8 cellular contexts compared by ENCODE assay signal in genomic region chr11:10659339-10660216, GRCh38. TPM values are rescaled to one million over a fixed set of nuclear protein-coding genes. Genes with fewer than 3 reads are reported as not detected.
DNase-seq lines count a peak whose midpoint lies in the region; ATAC-seq and TF ChIP-seq lines count a peak whose summit lies in the region.

No MANE protein-coding gene starts in this region.

- no peaks in the 10 kb centered on the region for H3K27me3 Mint-ChIP-seq in activated naive CD8-positive, alpha-beta T cell
- H3K27me3 Mint-ChIP-seq in activated naive CD8-positive, alpha-beta T cell treated with anti-CD3 and anti-CD28 coated beads for 36 hours: no peaks in the 10 kb centered on the region

- no peak for DNase-seq in activated naive CD8-positive, alpha-beta T cell treated with anti-CD3 and anti-CD28 coated beads for 36 hours
- DNase-seq in amniotic epithelial cell (ENCODE audit: low read depth) (peak; percentile 89), left lung (peak in 1 of 2 donors; percentile 73), tibial artery (peak; percentile 83 to 85)

- H3K9me3 Mint-ChIP-seq in activated naive CD8-positive, alpha-beta T cell (ENCODE audit: low read depth): no peaks in the 10 kb centered on the region
- H3K9me3 Mint-ChIP-seq in activated naive CD8-positive, alpha-beta T cell treated with anti-CD3 and anti-CD28 coated beads for 36 hours: no peaks in the 10 kb centered on the region

- H3K36me3 Mint-ChIP-seq in activated naive CD8-positive, alpha-beta T cell: no peaks in the 10 kb centered on the region
- no peaks in the 10 kb centered on the region for H3K36me3 Mint-ChIP-seq in activated naive CD8-positive, alpha-beta T cell treated with anti-CD3 and anti-CD28 coated beads for 36 hours

- peaks cover 60 to 68% of the 10 kb centered on the region in 2 donors for H3K4me1 ChIP-seq in left lung
- H3K4me1 ChIP-seq in tibial artery: peaks cover 9 to 100% (median 93%) of the 10 kb centered on the region in 4 donors

- no peak overlapping the region for H3K4me3 Mint-ChIP-seq in activated naive CD8-positive, alpha-beta T cell
- no peak overlapping the region for H3K4me3 Mint-ChIP-seq in activated naive CD8-positive, alpha-beta T cell treated with anti-CD3 and anti-CD28 coated beads for 36 hours

- intact Hi-C loops in left lung (cut with DNase I) (loop anchor here in 1 of 2 donors (10.0 kb wide), 2 partner anchors 75 to 135 kb away; no protein-coding TSS in a partner anchor), tibial artery (cut with DNase I; ENCODE audit: low total_unique reads) (no loop called here)

- H3K27me3 ChIP-seq in left lung: no peaks in the 10 kb centered on the region
- H3K27me3 ChIP-seq in tibial artery: no peaks in the 10 kb centered on the region

- H3K27ac ChIP-seq in left lung (peak overlapping the region; percentile 72 to 87), tibial artery (peak overlapping the region; percentile 86 to 89)

- peaks cover 11% of the 10 kb centered on the region for H3K4me1 Mint-ChIP-seq in activated naive CD8-positive, alpha-beta T cell (ENCODE audit: low read depth)
- H3K4me1 Mint-ChIP-seq in activated naive CD8-positive, alpha-beta T cell treated with anti-CD3 and anti-CD28 coated beads for 36 hours: peaks cover 13% of the 10 kb centered on the region

- H3K4me3 ChIP-seq in left lung (no peak overlapping the region), tibial artery (peak overlapping the region in 1 of 2 donors; percentile 1)

- ATAC-seq in left lung (peak; percentile 83), HG03135 (IDR thresholded peaks at IDR 0.05; ENCODE audit: unreplicated experiment) (no peak), GM21737 (IDR thresholded peaks at IDR 0.05; ENCODE audit: unreplicated experiment) (no peak), HG03378 (IDR thresholded peaks at IDR 0.05; ENCODE audit: unreplicated experiment) (no peak)

- H3K36me3 ChIP-seq in left lung (no peaks in the 10 kb centered on the region), tibial artery (peaks cover 0 to 8% (median 0%) of the 10 kb centered on the region in 3 donors)

- TF ChIP-seq CTCF in left lung (IDR thresholded peaks at IDR 0.05) (no peak), tibial artery (IDR thresholded peaks at IDR 0.05) (no peak)

- H3K9me3 ChIP-seq in left lung: no peaks in the 10 kb centered on the region
- no peaks in the 10 kb centered on the region for H3K9me3 ChIP-seq in tibial artery

- H3K27ac Mint-ChIP-seq in activated naive CD8-positive, alpha-beta T cell: peak overlapping the region; percentile 28
- no peak overlapping the region for H3K27ac Mint-ChIP-seq in activated naive CD8-positive, alpha-beta T cell treated with anti-CD3 and anti-CD28 coated beads for 36 hours

RNA-seq across cellular contexts. Expression of gene IRAG1, which starts 34.0 kb away (rescaled TPM):
- total RNA-seq in activated naive CD8-positive, alpha-beta T cell treated with anti-CD3 and anti-CD28 coated beads for 36 hours: not detected
- 10 to 100 TPM; 17.0 to 17.5 TPM for total RNA-seq in left lung

Comparison
In these comparisons a context has a peak if more than half of its experiments do, and no peak if none do; other contexts are left out.
1. RNA of gene IRAG1, which starts 34.0 kb away (total RNA-seq): 17.0 to 17.5 TPM in left lung; not detected in activated naive CD8-positive, alpha-beta T cell treated with anti-CD3 and anti-CD28 coated beads for 36 hours; every median in the first group is over 10 times any median in the second.